Comparison of ENCODE assay signal across 8 cellular contexts in the genomic region with DNA sequence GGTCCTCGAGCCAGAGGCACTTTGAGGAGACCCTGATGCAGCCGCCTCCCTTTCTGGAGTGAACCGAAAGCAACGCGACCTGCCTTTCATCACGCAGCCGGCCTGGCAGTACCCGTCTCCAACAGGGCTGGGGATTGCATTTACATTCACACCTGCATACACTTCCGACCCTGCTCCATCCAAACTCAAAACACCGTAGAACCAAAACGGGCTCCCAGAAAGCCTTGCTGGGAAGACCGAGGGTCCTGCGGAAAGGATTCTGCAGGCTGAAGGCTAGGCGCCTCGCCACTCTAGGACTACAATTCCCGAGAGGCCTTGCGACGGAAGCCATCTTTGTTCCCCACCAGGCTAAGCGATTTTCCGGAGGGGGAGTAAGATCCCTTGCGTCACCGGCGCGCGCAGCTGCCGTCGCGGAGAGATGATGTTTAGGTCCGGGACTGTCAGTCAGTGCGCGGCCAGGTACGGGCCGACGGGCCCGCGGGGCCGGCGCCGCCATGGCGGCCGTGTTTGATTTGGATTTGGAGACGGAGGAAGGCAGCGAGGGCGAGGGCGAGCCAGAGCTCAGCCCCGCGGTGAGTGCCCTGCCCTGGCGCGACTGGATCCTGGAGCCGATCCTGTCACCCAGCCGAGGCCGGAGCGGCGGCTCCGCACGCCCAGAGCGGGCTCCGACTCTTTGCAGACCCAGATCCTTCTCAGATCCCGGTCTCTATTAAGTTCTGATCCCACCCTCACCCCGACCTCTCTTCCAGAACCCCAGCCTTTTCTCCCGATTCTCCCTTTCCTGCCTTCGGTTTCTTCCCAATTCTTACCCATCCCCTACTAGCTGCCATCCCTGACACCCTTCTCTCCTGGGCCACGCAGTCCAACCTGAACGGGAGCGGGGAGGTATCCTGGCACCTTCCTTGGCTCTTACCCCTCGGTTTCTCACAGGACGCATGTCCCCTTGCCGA. TPM values are rescaled to one million over a fixed set of nuclear protein-coding genes. Genes with fewer than 3 reads are reported as not detected.
DNase-seq lines count a peak whose midpoint lies in the region; ATAC-seq and TF ChIP-seq lines count a peak whose summit lies in the region.

A gene (plus strand): TSS at position 443 of the 950 bp plus-strand sequence. CDS start 52 bp downstream, at position 495.

- peak within 1 kb of the TSS; percentile 71 for H3K27ac ChIP-seq in HCT116 (ENCODE audit: low read depth, low read length)
- H3K27ac ChIP-seq in subcutaneous abdominal adipose tissue (ENCODE audit: low read depth, low read length): peak within 1 kb of the TSS; percentile 77

- H2AFZ ChIP-seq in HCT116 (ENCODE audit: low read depth, low read length, poor library complexity, severe bottlenecking) (peak within 1 kb of the TSS; percentile 68), neuron (ENCODE audit: low read depth, low read length) (peak within 1 kb of the TSS; percentile 92)

- TF ChIP-seq POLR2A in HCT116 (IDR thresholded peaks at IDR 0.05; ENCODE audit: borderline replicate concordance, extremely low read depth, insufficient read depth, insufficient read length): peak; percentile 52

- no peaks in the 10 kb centered on the region for H4K20me1 ChIP-seq in HCT116 (ENCODE audit: insufficient read depth)

- H3K9me2 ChIP-seq in HCT116 (ENCODE audit: insufficient read depth): no peaks in the 10 kb centered on the region

- CTCF ChIA-PET in HCT116 (lab: Charles Lee): interaction anchor here (1.0 kb wide), 1 partner anchor 11 kb away, joined by 4 read pairs; no protein-coding TSS in a partner anchor

- peak within 1 kb of the TSS; percentile 91 to 98 for H3K4me3 ChIP-seq in HCT116 (replicated peaks in 1 of 2; ENCODE audit: low read depth in 1 of 2, low read length in 2 of 2)
- H3K4me3 ChIP-seq in neuron (ENCODE audit: low read length): peak within 1 kb of the TSS; percentile 75
- H3K4me3 ChIP-seq in subcutaneous abdominal adipose tissue (ENCODE audit: low read depth in 1 of 5, low read length in 5 of 5): peak within 1 kb of the TSS; percentile 86 to 98 (median 96)

- intact Hi-C loops in HCT116 (cut with micrococcal nuclease): loop anchor here (1.0 to 5.0 kb wide), 3 partner anchors 36 to 79 kb away; a partner anchor contains a TSS

- RAD21 ChIA-PET in HCT116 (lab: Charles Lee; ENCODE audit: low non-redundant PET in 1 of 2, low total read pairs in 2 of 2, uncharacterized antibody in 2 of 2, unreplicated experiment in 2 of 2): interaction anchor here in 1 of 2 experiments (0.6 kb wide), 1 partner anchor 334 kb away, joined by 4 read pairs; no protein-coding TSS in a partner anchor

- H3K27me3 ChIP-seq in HCT116 (ENCODE audit: insufficient read depth, low read length) (no peaks in the 10 kb centered on the region), neuron (ENCODE audit: insufficient read depth, low read length) (no peaks in the 10 kb centered on the region), subcutaneous abdominal adipose tissue (ENCODE audit: control insufficient read depth in 5 of 5, insufficient read depth in 4 of 5, low read length in 5 of 5) (no peaks in the 10 kb centered on the region)

- POLR2A ChIA-PET in HCT116 (lab: Charles Lee): interaction anchor here (0.6 to 1.7 kb wide), 3 partner anchors 9 to 155 kb away, joined by 3 to 4 read pairs (median 3); a partner anchor contains a TSS

- in situ Hi-C loops in G401 (cut with HindIII; ENCODE audit: low sequenced_read_pairs): no loop called here
- in situ Hi-C loops in SK-MEL-5 (cut with HindIII; ENCODE audit: low pct_unique_long_range_greater_than_20kb, low sequenced_read_pairs): no loop called here

- H3K4me1 ChIP-seq in HCT116 (ENCODE audit: control insufficient read depth in 1 of 2, insufficient read depth in 2 of 2, low read length in 2 of 2) (peaks cover 11 to 12% of the 10 kb centered on the region in 2 experiments), neuron (ENCODE audit: insufficient read depth, low read length) (peaks cover 11% of the 10 kb centered on the region), subcutaneous abdominal adipose tissue (ENCODE audit: control insufficient read depth in 5 of 5, insufficient read depth in 5 of 5, low read length in 5 of 5) (peaks cover 4 to 21% (median 18%) of the 10 kb centered on the region in 5 donors)

- DNase-seq in G401 (ENCODE audit: low spot score) (peak; percentile 98), HCT116 (ENCODE audit: low read depth, low spot score) (peak; percentile 94), MV-4-11 (lab: John Stamatoyannopoulos, UW) (peak; percentile 95), SK-MEL-5 (ENCODE audit: low read depth, low spot score) (peak; percentile 94), foreskin melanocyte (peak; percentile 93)
- peak; percentile 100 for DNase-seq in activated naive CD4-positive, alpha-beta T cell treated with Interleukin-2 at 50 U/mL for 16 hours

- H3K79me2 ChIP-seq in HCT116 (ENCODE audit: insufficient read depth, low read length): peaks cover 27% of the 10 kb centered on the region

- H3K4me2 ChIP-seq in HCT116 (ENCODE audit: low read length): peak within 1 kb of the TSS; percentile 95

- no peak for TF ChIP-seq CTCF in HCT116 (IDR thresholded peaks at IDR 0.05 in 2 of 3, conservative IDR thresholded peaks at IDR 0.05 in 1 of 3; ENCODE audit: borderline replicate concordance in 1 of 3, insufficient read depth in 1 of 3, low read depth in 2 of 3, low read length in 2 of 3)

- peak; percentile 91 for ATAC-seq in HCT116

- H3K9me3 ChIP-seq in HCT116 (ENCODE audit: control insufficient read depth in 1 of 2, insufficient read depth in 1 of 2, low read depth in 1 of 2, low read length in 2 of 2): no peaks in the 10 kb centered on the region
- H3K9me3 ChIP-seq in neuron (ENCODE audit: low read length): no peaks in the 10 kb centered on the region
- H3K9me3 ChIP-seq in subcutaneous abdominal adipose tissue (ENCODE audit: control insufficient read depth in 5 of 5, low read length in 5 of 5): no peaks in the 10 kb centered on the region

- H3K9ac ChIP-seq in HCT116 (ENCODE audit: low read length) (peak within 1 kb of the TSS; percentile 92), subcutaneous abdominal adipose tissue (ENCODE audit: low read length in 5 of 5) (peak within 1 kb of the TSS; percentile 89 to 99 (median 97))

- BruUV-seq in HCT116 (replicated peaks; lab: Mats Ljungman, UMichigan): no TSS peak

- TF ChIP-seq RAD21 in HCT116 (IDR thresholded peaks at IDR 0.05; ENCODE audit: low read depth): no peak

- peaks cover 8 to 10% of the 10 kb centered on the region in 2 experiments; a peak in 3 of 4 replicates for H3K36me3 ChIP-seq in HCT116 (ENCODE audit: control insufficient read depth in 1 of 2, insufficient read depth in 2 of 2, low read length in 2 of 2)
- H3K36me3 ChIP-seq in neuron (ENCODE audit: insufficient read depth, low read length): peaks cover 17% of the 10 kb centered on the region
- H3K36me3 ChIP-seq in subcutaneous abdominal adipose tissue (ENCODE audit: control insufficient read depth in 5 of 5, insufficient read depth in 5 of 5, low read length in 5 of 5): peaks cover 0 to 37% (median 23%) of the 10 kb centered on the region in 5 donors

TF ChIP-seq in HCT116, 20 proteins besides CTCF, POLR2A, EP300 and RAD21:
- TF ChIP-seq FOSL1 (IDR thresholded peaks at IDR 0.05; ENCODE audit: low read depth): no peak
- no peak for TF ChIP-seq EZH2 (IDR thresholded peaks at IDR 0.05)
- TF ChIP-seq POLR2AphosphoS5 (IDR thresholded peaks at IDR 0.05; ENCODE audit: low read depth, low read length): peak; percentile 94
- TF ChIP-seq, protein P1, sequence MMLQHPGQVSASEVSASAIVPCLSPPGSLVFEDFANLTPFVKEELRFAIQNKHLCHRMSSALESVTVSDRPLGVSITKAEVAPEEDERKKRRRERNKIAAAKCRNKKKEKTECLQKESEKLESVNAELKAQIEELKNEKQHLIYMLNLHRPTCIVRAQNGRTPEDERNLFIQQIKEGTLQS (IDR thresholded peaks at IDR 0.05): no peak
- TF ChIP-seq EZH2phosphoT487 (IDR thresholded peaks at IDR 0.05; ENCODE audit: borderline replicate concordance): no peak
- no peak for TF ChIP-seq SIN3A (IDR thresholded peaks at IDR 0.05; ENCODE audit: low read depth)
- TF ChIP-seq CEBPB (IDR thresholded peaks at IDR 0.05; ENCODE audit: low read depth): no peak
- TF ChIP-seq EGR1 (IDR thresholded peaks at IDR 0.05; ENCODE audit: low read depth): peak; percentile 80
- peak; percentile 98 for TF ChIP-seq SRF (IDR thresholded peaks at IDR 0.05; ENCODE audit: low read depth)
- peak; percentile 34 for TF ChIP-seq TCF7L2 (IDR thresholded peaks at IDR 0.05; ENCODE audit: borderline replicate concordance, extremely low read depth, insufficient read depth, insufficient read length)
- peak; percentile 86; the same call in 1 of the 2 replicates for TF ChIP-seq ZFX (IDR thresholded peaks at IDR 0.05)
- no peak for TF ChIP-seq JUND (IDR thresholded peaks at IDR 0.05)
- TF ChIP-seq YY1 (IDR thresholded peaks at IDR 0.05; ENCODE audit: extremely low read depth, insufficient replicate concordance, low read depth, low read length): peak; percentile 99
- TF ChIP-seq, protein P2, sequence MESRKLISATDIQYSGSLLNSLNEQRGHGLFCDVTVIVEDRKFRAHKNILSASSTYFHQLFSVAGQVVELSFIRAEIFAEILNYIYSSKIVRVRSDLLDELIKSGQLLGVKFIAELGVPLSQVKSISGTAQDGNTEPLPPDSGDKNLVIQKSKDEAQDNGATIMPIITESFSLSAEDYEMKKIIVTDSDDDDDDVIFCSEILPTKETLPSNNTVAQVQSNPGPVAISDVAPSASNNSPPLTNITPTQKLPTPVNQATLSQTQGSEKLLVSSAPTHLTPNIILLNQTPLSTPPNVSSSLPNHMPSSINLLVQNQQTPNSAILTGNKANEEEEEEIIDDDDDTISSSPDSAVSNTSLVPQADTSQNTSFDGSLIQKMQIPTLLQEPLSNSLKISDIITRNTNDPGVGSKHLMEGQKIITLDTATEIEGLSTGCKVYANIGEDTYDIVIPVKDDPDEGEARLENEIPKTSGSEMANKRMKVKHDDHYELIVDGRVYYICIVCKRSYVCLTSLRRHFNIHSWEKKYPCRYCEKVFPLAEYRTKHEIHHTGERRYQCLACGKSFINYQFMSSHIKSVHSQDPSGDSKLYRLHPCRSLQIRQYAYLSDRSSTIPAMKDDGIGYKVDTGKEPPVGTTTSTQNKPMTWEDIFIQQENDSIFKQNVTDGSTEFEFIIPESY (IDR thresholded peaks at IDR 0.05; ENCODE audit: extremely low read depth, insufficient replicate concordance, low read length): no peak

RNA-seq across cellular contexts. Expression of the gene that starts here (rescaled TPM):
- 121 and 125 TPM in 2 replicates for total RNA-seq in G401 (2014; rRNA removed; shearing (Covaris generic))
- 54.1 TPM for total RNA-seq in HCT116 (2021; ENCODE audit: unreplicated experiment)
- polyA plus RNA-seq in HCT116 (2012): 46.1 and 52.7 TPM in 2 replicates
- 16.9 and 17.9 TPM in 2 replicates for total RNA-seq in SK-MEL-5 (2014; rRNA removed; shearing (Covaris generic))
- polyA plus RNA-seq in SK-MEL-5 (2015; cell fraction: cytosol; rRNA removed): 22.5 and 22.6 TPM in 2 replicates
- polyA plus RNA-seq in SK-MEL-5 (2015; cell fraction: nucleus; rRNA removed): 105 and 144 TPM in 2 replicates

Comparison
In these comparisons a context has a peak if more than half of its experiments do, and no peak if none do; other contexts are left out.
1. Peak in every context shown above with its lines: DNase-seq, ATAC-seq, H3K4me3 ChIP-seq and H3K27ac ChIP-seq.